In the genomic region with DNA sequence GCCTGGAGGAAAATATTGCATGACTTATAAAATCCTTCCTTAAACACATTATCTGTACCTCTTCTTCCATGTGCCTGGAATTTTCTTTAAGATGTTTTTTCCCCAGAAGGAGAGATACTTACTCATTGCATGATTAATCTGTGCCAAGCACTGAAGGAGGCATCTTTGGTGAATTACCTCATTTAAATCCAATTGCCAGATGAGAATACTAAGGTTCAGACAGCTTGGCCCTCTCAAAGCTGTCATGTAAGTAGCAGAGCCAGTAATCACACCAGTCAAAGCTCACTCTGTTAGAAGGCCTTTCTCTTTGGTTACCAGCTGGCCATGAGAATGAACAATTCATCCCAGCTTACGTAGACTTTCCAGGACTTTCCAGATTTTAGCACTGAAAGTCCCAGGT, we compare ENCODE assay signal across 15 cellular contexts.
DNase-seq lines count a peak whose midpoint lies in the region; TF ChIP-seq lines count a peak whose summit lies in the region.
"Had no signal": no experiment of that assay in that cellular context is flagged by ENCODE, and none has a peak within 500 bp of the region (broad histone marks: within the 10 kb centered on the region; RNA-seq: fewer than 3 reads in every experiment).

No MANE protein-coding gene starts in this region.

- H3K27ac ChIP-seq in brain microvascular endothelial cell: peak overlapping the region; percentile 16
- peak overlapping the region; percentile 81 for H3K27ac ChIP-seq in left ventricle myocardium inferior (replicated peaks)
- H3K27ac ChIP-seq: epithelial cell of prostate, right lobe of liver had no signal

- in situ Hi-C loops in brain microvascular endothelial cell (cut with HindIII; ENCODE audit: low pct_ligation_motif_present, low sequenced_read_pairs): no loop called here

- DNase-seq in HS-5 (ENCODE audit: low read depth) (peak; percentile 50), brain microvascular endothelial cell (peak; percentile 29), left ventricle myocardium inferior (no peak), stromal cell of bone marrow (ENCODE audit: low read depth) (peak; percentile 54), cerebellar nuclear complex (lab: John Stamatoyannopoulos, UW) (no peak), NCI-H345 (lab: John Stamatoyannopoulos, UW) (no peak), NCI-H187 (lab: John Stamatoyannopoulos, UW) (no peak), GM10266 (ENCODE audit: extremely low spot score) (no peak)
- DNase-seq: activated CD4-positive, alpha-beta T cell treated with anti-CD3 and anti-CD28 coated beads, Interleukin-2, amount 50 U/mL, for 48 hours; CD4-positive, alpha-beta memory T cell; naive thymus-derived CD4-positive, alpha-beta T cell; NCI-H2171 treated with DMSO at 0.1 percent for 48 hours; PC-3; right lobe of liver had no signal

- intact Hi-C loops in left ventricle myocardium inferior (cut with micrococcal nuclease): no loop called here

- H3K27me3 ChIP-seq in brain microvascular endothelial cell (replicated peaks) (no peaks in the 10 kb centered on the region), left ventricle myocardium inferior (ENCODE audit: low read depth) (no peaks in the 10 kb centered on the region)
- H3K27me3 ChIP-seq: right lobe of liver had no signal

- H3K4me3 ChIP-seq in brain microvascular endothelial cell (ENCODE audit: low read depth, low read length) (no peak overlapping the region), left ventricle myocardium inferior (no peak overlapping the region)
- H3K4me3 ChIP-seq: right lobe of liver had no signal

- H3K9me3 ChIP-seq in left ventricle myocardium inferior (replicated peaks): peaks cover 4% of the 10 kb centered on the region
- H3K9me3 ChIP-seq: right lobe of liver had no signal

- H3K36me3 ChIP-seq in brain microvascular endothelial cell (replicated peaks) (no peaks in the 10 kb centered on the region), left ventricle myocardium inferior (no peaks in the 10 kb centered on the region)
- H3K36me3 ChIP-seq: right lobe of liver had no signal

- H3K4me1 ChIP-seq in left ventricle myocardium inferior: peaks cover 61% of the 10 kb centered on the region

- no peak for TF ChIP-seq CTCF in brain microvascular endothelial cell (IDR thresholded peaks at IDR 0.05; ENCODE audit: low read depth, low read length, missing control alignments)
- TF ChIP-seq CTCF in left ventricle myocardium inferior (IDR thresholded peaks at IDR 0.05; ENCODE audit: borderline replicate concordance): no peak
- TF ChIP-seq CTCF in GM10266 (IDR thresholded peaks at IDR 0.05; ENCODE audit: control insufficient read depth, insufficient read depth, low read depth, missing control alignments): no peak

Comparison
In these comparisons a context has a peak if more than half of its experiments do, and no peak if none do; other contexts are left out.
1. DNase-seq: peak in HS-5 (single experiment), brain microvascular endothelial cell (single experiment) and stromal cell of bone marrow (single experiment); none in left ventricle myocardium inferior (single experiment), cerebellar nuclear complex (0 of 2), NCI-H345 (single experiment), NCI-H187 (0 of 2) and GM10266 (single experiment).